In genomic region chr9:35748858-35749514, GRCh38 we compare ENCODE assay signal across 1 cellular context.
TF ChIP-seq lines count a peak whose summit lies in the region.

GBA2 (minus strand) TSS chr9:35749228; CDS start chr9:35748704, 524 bp downstream.
A gene with protein sequence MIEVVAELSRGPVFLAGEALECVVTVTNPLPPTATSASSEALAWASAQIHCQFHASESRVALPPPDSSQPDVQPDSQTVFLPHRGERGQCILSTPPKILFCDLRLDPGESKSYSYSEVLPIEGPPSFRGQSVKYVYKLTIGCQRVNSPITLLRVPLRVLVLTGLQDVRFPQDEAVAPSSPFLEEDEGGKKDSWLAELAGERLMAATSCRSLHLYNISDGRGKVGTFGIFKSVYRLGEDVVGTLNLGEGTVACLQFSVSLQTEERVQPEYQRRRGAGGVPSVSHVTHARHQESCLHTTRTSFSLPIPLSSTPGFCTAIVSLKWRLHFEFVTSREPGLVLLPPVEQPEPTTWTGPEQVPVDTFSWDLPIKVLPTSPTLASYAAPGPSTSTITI (plus strand): TSS chr9:35749287. CDS start chr9:35749756, 469 bp downstream.

TF ChIP-seq in GM12878, 131 proteins besides CTCF, POLR2A, EP300 and RAD21 (continued from another document and continues in another):
- TF ChIP-seq, protein P1, sequence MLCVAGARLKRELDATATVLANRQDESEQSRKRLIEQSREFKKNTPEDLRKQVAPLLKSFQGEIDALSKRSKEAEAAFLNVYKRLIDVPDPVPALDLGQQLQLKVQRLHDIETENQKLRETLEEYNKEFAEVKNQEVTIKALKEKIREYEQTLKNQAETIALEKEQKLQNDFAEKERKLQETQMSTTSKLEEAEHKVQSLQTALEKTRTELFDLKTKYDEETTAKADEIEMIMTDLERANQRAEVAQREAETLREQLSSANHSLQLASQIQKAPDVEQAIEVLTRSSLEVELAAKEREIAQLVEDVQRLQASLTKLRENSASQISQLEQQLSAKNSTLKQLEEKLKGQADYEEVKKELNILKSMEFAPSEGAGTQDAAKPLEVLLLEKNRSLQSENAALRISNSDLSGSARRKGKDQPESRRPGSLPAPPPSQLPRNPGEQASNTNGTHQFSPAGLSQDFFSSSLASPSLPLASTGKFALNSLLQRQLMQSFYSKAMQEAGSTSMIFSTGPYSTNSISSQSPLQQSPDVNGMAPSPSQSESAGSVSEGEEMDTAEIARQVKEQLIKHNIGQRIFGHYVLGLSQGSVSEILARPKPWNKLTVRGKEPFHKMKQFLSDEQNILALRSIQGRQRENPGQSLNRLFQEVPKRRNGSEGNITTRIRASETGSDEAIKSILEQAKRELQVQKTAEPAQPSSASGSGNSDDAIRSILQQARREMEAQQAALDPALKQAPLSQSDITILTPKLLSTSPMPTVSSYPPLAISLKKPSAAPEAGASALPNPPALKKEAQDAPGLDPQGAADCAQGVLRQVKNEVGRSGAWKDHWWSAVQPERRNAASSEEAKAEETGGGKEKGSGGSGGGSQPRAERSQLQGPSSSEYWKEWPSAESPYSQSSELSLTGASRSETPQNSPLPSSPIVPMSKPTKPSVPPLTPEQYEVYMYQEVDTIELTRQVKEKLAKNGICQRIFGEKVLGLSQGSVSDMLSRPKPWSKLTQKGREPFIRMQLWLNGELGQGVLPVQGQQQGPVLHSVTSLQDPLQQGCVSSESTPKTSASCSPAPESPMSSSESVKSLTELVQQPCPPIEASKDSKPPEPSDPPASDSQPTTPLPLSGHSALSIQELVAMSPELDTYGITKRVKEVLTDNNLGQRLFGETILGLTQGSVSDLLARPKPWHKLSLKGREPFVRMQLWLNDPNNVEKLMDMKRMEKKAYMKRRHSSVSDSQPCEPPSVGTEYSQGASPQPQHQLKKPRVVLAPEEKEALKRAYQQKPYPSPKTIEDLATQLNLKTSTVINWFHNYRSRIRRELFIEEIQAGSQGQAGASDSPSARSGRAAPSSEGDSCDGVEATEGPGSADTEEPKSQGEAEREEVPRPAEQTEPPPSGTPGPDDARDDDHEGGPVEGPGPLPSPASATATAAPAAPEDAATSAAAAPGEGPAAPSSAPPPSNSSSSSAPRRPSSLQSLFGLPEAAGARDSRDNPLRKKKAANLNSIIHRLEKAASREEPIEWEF (IDR thresholded peaks at IDR 0.05; ENCODE audit: insufficient replicate concordance, low read depth, low read length), result no peak
- TF ChIP-seq TAF1 (IDR thresholded peaks at IDR 0.05; ENCODE audit: borderline replicate concordance, low read depth, low read length) (0 out of 2 replicates have a peak, but pooled peaks have one; percentile 42), NKRF (conservative IDR thresholded peaks at IDR 0.05) (peak; percentile 84), TARDBP (IDR thresholded peaks at IDR 0.05; ENCODE audit: borderline replicate concordance) (no peak), SUZ12 (IDR thresholded peaks at IDR 0.05; ENCODE audit: unreplicated experiment) (no peak), ETV6 (conservative IDR thresholded peaks at IDR 0.05 in 1 of 2, IDR thresholded peaks at IDR 0.05 in 1 of 2; ENCODE audit: borderline replicate concordance in 1 of 2, low read depth in 1 of 2) (no peak), SUPT20H (IDR thresholded peaks at IDR 0.05; ENCODE audit: borderline replicate concordance, control insufficient read depth, low read depth, low read length) (no peak), KLF5 (IDR thresholded peaks at IDR 0.05; ENCODE audit: partially characterized antibody) (peak; percentile 77), CBFB (IDR thresholded peaks at IDR 0.05; ENCODE audit: low read depth) (no peak), MTA3 (IDR thresholded peaks at IDR 0.05; ENCODE audit: borderline replicate concordance, low read length) (no peak), CBX5 (IDR thresholded peaks at IDR 0.05; ENCODE audit: low read depth) (no peak), ESRRA (IDR thresholded peaks at IDR 0.05; ENCODE audit: low read length) (peak; percentile 84; the same call in 1 of the 2 replicates), NR2C1 (IDR thresholded peaks at IDR 0.05) (peak; percentile 90), CREB1 (IDR thresholded peaks at IDR 0.05; ENCODE audit: low read depth) (peak; percentile 44), DPF2 (IDR thresholded peaks at IDR 0.05) (peak; percentile 92), BHLHE40 (IDR thresholded peaks at IDR 0.05; ENCODE audit: borderline replicate concordance in 1 of 2, low read depth in 2 of 2, low read length in 1 of 2) (peak in 1 of 2 experiments; percentile 69; a peak in 1 of 4 replicates), KDM1A (IDR thresholded peaks at IDR 0.05; ENCODE audit: borderline replicate concordance) (no peak), BACH1 (IDR thresholded peaks at IDR 0.05; ENCODE audit: borderline replicate concordance) (peak; percentile 78; the same call in 1 of the 2 replicates), NRF1 (conservative IDR thresholded peaks at IDR 0.05; ENCODE audit: low read depth, low read length) (no peak), FOXM1 (IDR thresholded peaks at IDR 0.05; ENCODE audit: low read depth, low read length) (no peak), ZNF24 (IDR thresholded peaks at IDR 0.05) (peak; percentile 41; the same call in 1 of the 2 replicates), NFIC (IDR thresholded peaks at IDR 0.05; ENCODE audit: low read depth, low read length) (no peak), HDGF (IDR thresholded peaks at IDR 0.05) (no peak; the same call in 1 of the 2 replicates), ZBTB11 (CRISPR knock-in tag; IDR thresholded peaks at IDR 0.05) (peak; percentile 54), GABPA (IDR thresholded peaks at IDR 0.05; ENCODE audit: low read depth) (peak; percentile 89), POLR2AphosphoS5 (IDR thresholded peaks at IDR 0.05; ENCODE audit: low read length) (0 out of 2 replicates have a peak, but pooled peaks have one; percentile 35), FOXK2 (IDR thresholded peaks at IDR 0.05) (no peak)
- TF ChIP-seq, protein P2, sequence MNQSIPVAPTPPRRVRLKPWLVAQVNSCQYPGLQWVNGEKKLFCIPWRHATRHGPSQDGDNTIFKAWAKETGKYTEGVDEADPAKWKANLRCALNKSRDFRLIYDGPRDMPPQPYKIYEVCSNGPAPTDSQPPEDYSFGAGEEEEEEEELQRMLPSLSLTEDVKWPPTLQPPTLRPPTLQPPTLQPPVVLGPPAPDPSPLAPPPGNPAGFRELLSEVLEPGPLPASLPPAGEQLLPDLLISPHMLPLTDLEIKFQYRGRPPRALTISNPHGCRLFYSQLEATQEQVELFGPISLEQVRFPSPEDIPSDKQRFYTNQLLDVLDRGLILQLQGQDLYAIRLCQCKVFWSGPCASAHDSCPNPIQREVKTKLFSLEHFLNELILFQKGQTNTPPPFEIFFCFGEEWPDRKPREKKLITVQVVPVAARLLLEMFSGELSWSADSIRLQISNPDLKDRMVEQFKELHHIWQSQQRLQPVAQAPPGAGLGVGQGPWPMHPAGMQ (IDR thresholded peaks at IDR 0.05; ENCODE audit: borderline replicate concordance), result no peak
- TF ChIP-seq, protein P3, sequence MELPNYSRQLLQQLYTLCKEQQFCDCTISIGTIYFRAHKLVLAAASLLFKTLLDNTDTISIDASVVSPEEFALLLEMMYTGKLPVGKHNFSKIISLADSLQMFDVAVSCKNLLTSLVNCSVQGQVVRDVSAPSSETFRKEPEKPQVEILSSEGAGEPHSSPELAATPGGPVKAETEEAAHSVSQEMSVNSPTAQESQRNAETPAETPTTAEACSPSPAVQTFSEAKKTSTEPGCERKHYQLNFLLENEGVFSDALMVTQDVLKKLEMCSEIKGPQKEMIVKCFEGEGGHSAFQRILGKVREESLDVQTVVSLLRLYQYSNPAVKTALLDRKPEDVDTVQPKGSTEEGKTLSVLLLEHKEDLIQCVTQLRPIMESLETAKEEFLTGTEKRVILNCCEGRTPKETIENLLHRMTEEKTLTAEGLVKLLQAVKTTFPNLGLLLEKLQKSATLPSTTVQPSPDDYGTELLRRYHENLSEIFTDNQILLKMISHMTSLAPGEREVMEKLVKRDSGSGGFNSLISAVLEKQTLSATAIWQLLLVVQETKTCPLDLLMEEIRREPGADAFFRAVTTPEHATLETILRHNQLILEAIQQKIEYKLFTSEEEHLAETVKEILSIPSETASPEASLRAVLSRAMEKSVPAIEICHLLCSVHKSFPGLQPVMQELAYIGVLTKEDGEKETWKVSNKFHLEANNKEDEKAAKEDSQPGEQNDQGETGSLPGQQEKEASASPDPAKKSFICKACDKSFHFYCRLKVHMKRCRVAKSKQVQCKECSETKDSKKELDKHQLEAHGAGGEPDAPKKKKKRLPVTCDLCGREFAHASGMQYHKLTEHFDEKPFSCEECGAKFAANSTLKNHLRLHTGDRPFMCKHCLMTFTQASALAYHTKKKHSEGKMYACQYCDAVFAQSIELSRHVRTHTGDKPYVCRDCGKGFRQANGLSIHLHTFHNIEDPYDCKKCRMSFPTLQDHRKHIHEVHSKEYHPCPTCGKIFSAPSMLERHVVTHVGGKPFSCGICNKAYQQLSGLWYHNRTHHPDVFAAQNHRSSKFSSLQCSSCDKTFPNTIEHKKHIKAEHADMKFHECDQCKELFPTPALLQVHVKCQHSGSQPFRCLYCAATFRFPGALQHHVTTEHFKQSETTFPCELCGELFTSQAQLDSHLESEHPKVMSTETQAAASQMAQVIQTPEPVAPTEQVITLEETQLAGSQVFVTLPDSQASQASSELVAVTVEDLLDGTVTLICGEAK (IDR thresholded peaks at IDR 0.05; ENCODE audit: borderline replicate concordance), result peak; percentile 80
- TF ChIP-seq, protein P4, sequence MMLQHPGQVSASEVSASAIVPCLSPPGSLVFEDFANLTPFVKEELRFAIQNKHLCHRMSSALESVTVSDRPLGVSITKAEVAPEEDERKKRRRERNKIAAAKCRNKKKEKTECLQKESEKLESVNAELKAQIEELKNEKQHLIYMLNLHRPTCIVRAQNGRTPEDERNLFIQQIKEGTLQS (IDR thresholded peaks at IDR 0.05; ENCODE audit: borderline replicate concordance, extremely low read depth, low read depth, low read length), result no peak
- TF ChIP-seq, protein P5, sequence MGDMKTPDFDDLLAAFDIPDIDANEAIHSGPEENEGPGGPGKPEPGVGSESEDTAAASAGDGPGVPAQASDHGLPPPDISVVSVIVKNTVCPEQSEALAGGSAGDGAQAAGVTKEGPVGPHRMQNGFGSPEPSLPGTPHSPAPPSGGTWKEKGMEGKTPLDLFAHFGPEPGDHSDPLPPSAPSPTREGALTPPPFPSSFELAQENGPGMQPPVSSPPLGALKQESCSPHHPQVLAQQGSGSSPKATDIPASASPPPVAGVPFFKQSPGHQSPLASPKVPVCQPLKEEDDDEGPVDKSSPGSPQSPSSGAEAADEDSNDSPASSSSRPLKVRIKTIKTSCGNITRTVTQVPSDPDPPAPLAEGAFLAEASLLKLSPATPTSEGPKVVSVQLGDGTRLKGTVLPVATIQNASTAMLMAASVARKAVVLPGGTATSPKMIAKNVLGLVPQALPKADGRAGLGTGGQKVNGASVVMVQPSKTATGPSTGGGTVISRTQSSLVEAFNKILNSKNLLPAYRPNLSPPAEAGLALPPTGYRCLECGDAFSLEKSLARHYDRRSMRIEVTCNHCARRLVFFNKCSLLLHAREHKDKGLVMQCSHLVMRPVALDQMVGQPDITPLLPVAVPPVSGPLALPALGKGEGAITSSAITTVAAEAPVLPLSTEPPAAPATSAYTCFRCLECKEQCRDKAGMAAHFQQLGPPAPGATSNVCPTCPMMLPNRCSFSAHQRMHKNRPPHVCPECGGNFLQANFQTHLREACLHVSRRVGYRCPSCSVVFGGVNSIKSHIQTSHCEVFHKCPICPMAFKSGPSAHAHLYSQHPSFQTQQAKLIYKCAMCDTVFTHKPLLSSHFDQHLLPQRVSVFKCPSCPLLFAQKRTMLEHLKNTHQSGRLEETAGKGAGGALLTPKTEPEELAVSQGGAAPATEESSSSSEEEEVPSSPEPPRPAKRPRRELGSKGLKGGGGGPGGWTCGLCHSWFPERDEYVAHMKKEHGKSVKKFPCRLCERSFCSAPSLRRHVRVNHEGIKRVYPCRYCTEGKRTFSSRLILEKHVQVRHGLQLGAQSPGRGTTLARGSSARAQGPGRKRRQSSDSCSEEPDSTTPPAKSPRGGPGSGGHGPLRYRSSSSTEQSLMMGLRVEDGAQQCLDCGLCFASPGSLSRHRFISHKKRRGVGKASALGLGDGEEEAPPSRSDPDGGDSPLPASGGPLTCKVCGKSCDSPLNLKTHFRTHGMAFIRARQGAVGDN (IDR thresholded peaks at IDR 0.05), result peak; percentile 87
